10 cellular contexts compared by ENCODE assay signal in the genomic region with DNA sequence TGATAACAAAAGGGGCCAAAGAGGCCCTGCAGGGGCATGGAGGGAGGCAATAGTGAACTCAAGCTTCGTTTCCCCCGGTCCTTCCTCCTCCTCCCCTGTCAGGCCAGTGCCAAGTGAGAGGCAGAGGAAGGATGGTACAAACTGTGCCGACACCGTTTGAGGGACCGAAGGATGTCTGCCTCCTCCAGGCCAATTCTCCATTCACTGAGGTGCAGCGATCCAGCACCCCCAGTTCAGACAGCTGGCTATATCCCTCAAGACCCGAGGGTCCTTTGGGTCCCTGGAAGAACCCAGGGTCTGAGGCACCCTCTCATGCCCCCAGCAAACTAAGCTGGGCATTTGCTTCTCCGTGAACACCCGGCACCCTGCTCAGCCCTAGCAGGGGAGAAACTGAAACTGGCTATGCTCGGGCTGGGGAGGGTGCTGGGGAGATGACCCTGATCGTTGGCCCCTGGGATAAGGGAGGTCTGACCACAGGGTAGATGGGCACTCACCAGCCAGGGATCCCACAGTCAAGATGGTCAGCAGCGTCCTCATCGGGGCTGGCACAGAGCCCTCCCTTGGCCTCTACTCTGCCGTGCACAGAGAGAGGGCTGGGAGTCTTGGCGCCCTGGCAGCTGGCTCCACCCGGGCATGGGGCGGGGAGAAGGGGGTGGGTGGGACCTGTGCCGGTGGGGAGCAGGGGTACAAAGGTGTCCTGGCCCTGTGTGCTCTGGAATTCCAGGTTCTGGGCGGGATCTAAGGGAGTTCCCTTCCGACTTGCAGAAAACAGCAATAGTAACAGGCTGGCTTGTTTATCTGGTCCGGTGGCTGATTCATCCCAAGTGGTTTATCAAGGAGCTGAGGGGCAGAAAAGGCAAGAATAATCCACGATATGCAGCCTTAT. TPM values are rescaled to one million over a fixed set of nuclear protein-coding genes. Genes with fewer than 3 reads are reported as not detected.
DNase-seq lines count a peak whose midpoint lies in the region; ATAC-seq and TF ChIP-seq lines count a peak whose summit lies in the region.
"Had no signal": no experiment of that assay in that cellular context is flagged by ENCODE, and none has a peak within 500 bp of the region (broad histone marks: within the 10 kb centered on the region; RNA-seq: fewer than 3 reads in every experiment).

IL22RA1 (minus strand) TSS at position 595 of the 886 bp plus-strand sequence; CDS start at position 537, 58 bp downstream.

- H3K36me3 ChIP-seq in ACC112 (ENCODE audit: insufficient read depth, low read length): no peaks in the 10 kb centered on the region
- no peaks in the 10 kb centered on the region for H3K36me3 ChIP-seq in gastroesophageal sphincter

- peaks cover 2% of the 10 kb centered on the region for H3K36me3 Mint-ChIP-seq in effector memory CD8-positive, alpha-beta T cell (ENCODE audit: insufficient read depth)
- H3K36me3 Mint-ChIP-seq: CD8-positive, alpha-beta memory T cell had no signal

- H3K4me3 ChIP-seq in ACC112 (ENCODE audit: low read depth, low read length) (peak within 1 kb of the TSS; percentile 88), coronary artery (peak within 1 kb of the TSS; percentile 73), gastroesophageal sphincter (peak within 1 kb of the TSS in 1 of 2 donors; percentile 44)

- no peak within 1 kb of the TSS for H3K27ac Mint-ChIP-seq in effector memory CD8-positive, alpha-beta T cell
- H3K27ac Mint-ChIP-seq: CD8-positive, alpha-beta memory T cell had no signal

- no peaks in the 10 kb centered on the region for H3K9me3 ChIP-seq in gastroesophageal sphincter

- DNase-seq in NCI-H1105 treated with DMSO at 0.1 percent for 48 hours (lab: John Stamatoyannopoulos, UW) (peak; percentile 21), coronary artery (ENCODE audit: low spot score) (no peak), mucosa of gallbladder (ENCODE audit: low spot score) (peak; percentile 76), NCI-H187 treated with DMSO at 0.1 percent for 48 hours (lab: John Stamatoyannopoulos, UW) (no peak)
- DNase-seq in effector memory CD8-positive, alpha-beta T cell: no peak
- DNase-seq: CD8-positive, alpha-beta memory T cell; NCI-H1694 had no signal

- no peak within 1 kb of the TSS for H3K4me3 Mint-ChIP-seq in effector memory CD8-positive, alpha-beta T cell
- H3K4me3 Mint-ChIP-seq: CD8-positive, alpha-beta memory T cell had no signal

- ATAC-seq in gastroesophageal sphincter: no peak
- no peak for ATAC-seq in effector memory CD8-positive, alpha-beta T cell (replicated peaks)
- no peak for ATAC-seq in HG02759 (IDR thresholded peaks at IDR 0.05; ENCODE audit: unreplicated experiment)

- H3K27me3 Mint-ChIP-seq in effector memory CD8-positive, alpha-beta T cell: peaks cover 36 to 73% of the 10 kb centered on the region in 2 donors

- peak within 1 kb of the TSS; percentile 86 for H2AFZ ChIP-seq in ACC112 (ENCODE audit: low read length, unreplicated experiment)

- TF ChIP-seq EP300 in gastroesophageal sphincter (IDR thresholded peaks at IDR 0.05): no peak

- H3K9me3 Mint-ChIP-seq in effector memory CD8-positive, alpha-beta T cell: no peaks in the 10 kb centered on the region
- H3K9me3 Mint-ChIP-seq: CD8-positive, alpha-beta memory T cell had no signal

- TF ChIP-seq CTCF in coronary artery (IDR thresholded peaks at IDR 0.05) (no peak), gastroesophageal sphincter (IDR thresholded peaks at IDR 0.05) (no peak)

- H3K27ac ChIP-seq in ACC112 (ENCODE audit: low read depth, low read length): no peak within 1 kb of the TSS
- H3K27ac ChIP-seq in coronary artery: no peak within 1 kb of the TSS
- peak within 1 kb of the TSS in 1 of 4 donors; percentile 43 for H3K27ac ChIP-seq in gastroesophageal sphincter

- H3K79me2 ChIP-seq in ACC112 (ENCODE audit: control insufficient read depth, insufficient read depth, low read length, unreplicated experiment): no peaks in the 10 kb centered on the region

- H3K27me3 ChIP-seq in ACC112 (ENCODE audit: insufficient read depth, low read length) (no peaks in the 10 kb centered on the region), gastroesophageal sphincter (peaks cover 26% of the 10 kb centered on the region)

- peaks cover 5 to 11% of the 10 kb centered on the region in 2 donors for H3K4me1 Mint-ChIP-seq in effector memory CD8-positive, alpha-beta T cell (ENCODE audit: low read depth in 2 of 2)

- peaks cover 6% of the 10 kb centered on the region for H3K4me1 ChIP-seq in ACC112 (ENCODE audit: control insufficient read depth, insufficient read depth, low read length, unreplicated experiment)
- peaks cover 0 to 8% (median 0%) of the 10 kb centered on the region in 3 donors for H3K4me1 ChIP-seq in gastroesophageal sphincter

- no peak for TF ChIP-seq POLR2A in gastroesophageal sphincter (IDR thresholded peaks at IDR 0.05)

- WGBS in gastroesophageal sphincter (ENCODE audit: low coverage in 1 of 2), 2 donors: 19 to 60% methylated on average over 3 to 4 of the region's 22 CpGs

RNA-seq across cellular contexts. Expression of gene IL22RA1, which starts in this region (rescaled TPM):
- total RNA-seq in mucosa of gallbladder (11.6 TPM), gastroesophageal sphincter (under 1 TPM in 2 of 4 donors, not detected in 2; 0.57 to 0.58 TPM)
- total RNA-seq: CD8-positive, alpha-beta memory T cell had no signal

Comparison
In these comparisons a context has a peak if more than half of its experiments do, and no peak if none do; other contexts are left out.
1. DNase-seq: peak in NCI-H1105 treated with DMSO at 0.1 percent for 48 hours (single experiment) and mucosa of gallbladder (single experiment); none in coronary artery (single experiment), effector memory CD8-positive, alpha-beta T cell (0 of 3) and NCI-H187 treated with DMSO at 0.1 percent for 48 hours (single experiment).